In the genomic region with DNA sequence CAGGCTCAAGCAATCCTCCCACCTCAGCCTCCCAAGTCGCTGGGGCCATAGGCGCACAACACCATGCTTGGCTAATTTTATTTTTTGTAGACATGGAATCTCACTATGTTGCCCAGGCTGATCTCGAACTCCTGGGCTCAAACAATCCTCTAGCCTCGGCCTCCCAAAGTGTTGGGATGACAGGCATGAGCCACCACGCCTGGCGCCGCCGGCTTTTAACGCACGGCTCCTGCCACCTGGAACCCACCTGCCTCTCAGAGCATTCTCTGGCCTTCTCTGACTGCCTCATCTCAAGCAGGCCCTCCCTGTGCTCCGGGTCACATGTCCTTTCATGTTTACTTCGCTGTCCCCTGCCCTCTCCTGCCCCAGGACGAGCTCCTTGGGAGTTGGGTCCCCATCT, we compare ENCODE assay signal across 25 cellular contexts. TPM values are rescaled to one million over a fixed set of nuclear protein-coding genes. Genes with fewer than 3 reads are reported as not detected.
"Had no signal": no experiment of that assay in that cellular context is flagged by ENCODE, and none has a peak within 500 bp of the region (broad histone marks: within the 10 kb centered on the region; RNA-seq: fewer than 3 reads in every experiment).

No MANE protein-coding gene starts in this region.

- H3K36me3 Mint-ChIP-seq: naive thymus-derived CD8-positive, alpha-beta T cell; type B pancreatic cell had no signal

- H3K27me3 Mint-ChIP-seq: effector memory CD8-positive, alpha-beta T cell; progenitor cell of endocrine pancreas; type B pancreatic cell had no signal

- H3K36me3 ChIP-seq: lower lobe of right lung, stomach, tibial artery had no signal

- H3K79me2 ChIP-seq: parathyroid adenoma had no signal

- H3K9me3 ChIP-seq: lower lobe of right lung, stomach, testis, tibial artery had no signal

- H3K4me3 ChIP-seq: coronary artery, lower lobe of right lung, smooth muscle cell, stomach, testis, tibial artery had no signal

- ATAC-seq: effector memory CD8-positive, alpha-beta T cell; left ventricle myocardium superior; lower lobe of right lung; naive thymus-derived CD8-positive, alpha-beta T cell; sciatic nerve had no signal

- H3K9ac ChIP-seq: parathyroid adenoma had no signal

- H3K4me1 ChIP-seq: lower lobe of right lung, parathyroid adenoma, stomach, testis, tibial artery had no signal

- FAIRE-seq: endometrium, frontal cortex, keratinocyte had no signal

- H3K27ac Mint-ChIP-seq: nephron progenitor cell, progenitor cell of endocrine pancreas, type B pancreatic cell had no signal

- H2AFZ ChIP-seq: parathyroid adenoma had no signal

- H3K27ac ChIP-seq: coronary artery, lower lobe of right lung, parathyroid adenoma, stomach, testis, tibial artery had no signal

- H3K9me3 Mint-ChIP-seq: effector memory CD8-positive, alpha-beta T cell; naive thymus-derived CD8-positive, alpha-beta T cell; nephron progenitor cell; type B pancreatic cell had no signal

- H3K4me3 Mint-ChIP-seq: effector memory CD8-positive, alpha-beta T cell; naive thymus-derived CD8-positive, alpha-beta T cell; nephron progenitor cell; type B pancreatic cell had no signal

- DNase-seq: effector memory CD8-positive, alpha-beta T cell; head of caudate nucleus; left ventricle myocardium superior; lower lobe of right lung; naive thymus-derived CD8-positive, alpha-beta T cell; nephron progenitor cell; stimulated activated CD4-positive, alpha-beta T cell treated with anti-CD3 and anti-CD28 coated beads, Interleukin-12 subunit alpha, Interleukin-12 subunit beta, amount 100 ng/mL, for 4 hours; stimulated activated CD4-positive, alpha-beta T cell treated with anti-CD3 and anti-CD28 coated beads, Interleukin-1b, Interleukin-23, amount 100 ng/mL, for 48 hours; stimulated activated CD4-positive, alpha-beta T cell treated with anti-CD3 and anti-CD28 coated beads, Interleukin-4, amount 100 ng/mL, for 1 hour; stimulated activated CD8-positive, alpha-beta memory T cell treated with anti-CD3 and anti-CD28 coated beads, Interleukin-4, amount 100 ng/mL, for 48 hours; stimulated activated naive CD4-positive, alpha-beta T cell treated with Interleukin-2 at 50 U/mL for 16 hours; stomach; testis; tibial artery had no signal

- H3K27me3 ChIP-seq: stomach, testis had no signal

- H3K4me2 ChIP-seq: smooth muscle cell had no signal

RNA-seq across cellular contexts. Expression of gene CASKIN1, which starts 10.3 kb away (rescaled TPM):
- total RNA-seq: osteoblast, subcutaneous adipose tissue had no signal
- polyA plus RNA-seq: naive thymus-derived CD8-positive, alpha-beta T cell had no signal
